13 cellular contexts compared by ENCODE assay signal in genomic region chr17:80882926-80883685, GRCh38.
A peak's percentile ranks its signal among the peaks of the same experiment; 100 is the strongest.
DNase-seq lines count a peak whose midpoint lies in the region; ATAC-seq and TF ChIP-seq lines count a peak whose summit lies in the region.
"Had no signal": no experiment of that assay in that cellular context is flagged by ENCODE, and none has a peak within 500 bp of the region (broad histone marks: within the 10 kb centered on the region; RNA-seq: fewer than 3 reads in every experiment).

No MANE protein-coding gene starts in this region.

- peak overlapping the region; percentile 2 for H3K27ac Mint-ChIP-seq in activated CD4-positive, alpha-beta memory T cell treated with anti-CD3 and anti-CD28 coated beads, Interleukin-2, amount 10 ng/mL, durations not matched to agents 7 days and 5 days
- H3K27ac Mint-ChIP-seq in activated CD4-positive, alpha-beta memory T cell treated with anti-CD3 and anti-CD28 coated beads for 36 hours: no peak overlapping the region
- peak overlapping the region; percentile 77 for H3K27ac Mint-ChIP-seq in activated T-helper 17 cell treated with anti-CD3 and anti-CD28 coated beads, Interleukin-2, amount 50 U/mL, for 72 hours

- peaks cover 37% of the 10 kb centered on the region for H3K4me1 Mint-ChIP-seq in activated CD4-positive, alpha-beta memory T cell treated with anti-CD3 and anti-CD28 coated beads, Interleukin-2, amount 10 ng/mL, durations not matched to agents 7 days and 5 days
- peaks cover 21% of the 10 kb centered on the region for H3K4me1 Mint-ChIP-seq in activated CD4-positive, alpha-beta memory T cell treated with anti-CD3 and anti-CD28 coated beads for 36 hours (ENCODE audit: low read depth)
- peaks cover 18% of the 10 kb centered on the region for H3K4me1 Mint-ChIP-seq in activated T-helper 17 cell treated with anti-CD3 and anti-CD28 coated beads, Interleukin-2, amount 50 U/mL, for 72 hours

- no peak for TF ChIP-seq CTCF in BE2C (IDR thresholded peaks at IDR 0.05; ENCODE audit: low read depth, low read length)
- TF ChIP-seq CTCF in mucosa of descending colon (IDR thresholded peaks at IDR 0.05): no peak

- DNase-seq in activated CD4-positive, alpha-beta memory T cell treated with anti-CD3 and anti-CD28 coated beads, Interleukin-2, amount 10 ng/mL, durations not matched to agents 7 days and 5 days: no peak
- no peak for DNase-seq in activated CD4-positive, alpha-beta memory T cell treated with anti-CD3 and anti-CD28 coated beads for 36 hours
- peak; percentile 4 for DNase-seq in BE2C
- peak in 2 of 3 donors; percentile 9 to 31 for DNase-seq in mucosa of descending colon
- no peak for DNase-seq in NCI-H2171 (lab: John Stamatoyannopoulos, UW)
- no peak for DNase-seq in GM19238 (ENCODE audit: insufficient read length, low spot score)
- DNase-seq: Caco-2, NCI-H2107, NCI-H345, NCI-H69, PC-3 had no signal

- H3K4me1 ChIP-seq in BE2C (no peaks in the 10 kb centered on the region), mucosa of descending colon (ENCODE audit: low read depth) (no peaks in the 10 kb centered on the region)
- H3K4me1 ChIP-seq: Caco-2 had no signal

- peaks cover 22% of the 10 kb centered on the region for H3K36me3 ChIP-seq in BE2C
- no peaks in the 10 kb centered on the region for H3K36me3 ChIP-seq in mucosa of descending colon (ENCODE audit: low read depth)

- H3K4me3 ChIP-seq in BE2C (ENCODE audit: low read depth, low read length) (no peak overlapping the region), mucosa of descending colon (no peak overlapping the region)

- intact Hi-C loops in activated CD4-positive, alpha-beta memory T cell treated with anti-CD3 and anti-CD28 coated beads for 36 hours (cut with micrococcal nuclease): no loop called here
- intact Hi-C loops in mucosa of descending colon (cut with DNase I, micrococcal nuclease): no loop called here

- H3K36me3 Mint-ChIP-seq in activated CD4-positive, alpha-beta memory T cell treated with anti-CD3 and anti-CD28 coated beads, Interleukin-2, amount 10 ng/mL, durations not matched to agents 7 days and 5 days (ENCODE audit: low read depth): peaks cover 66% of the 10 kb centered on the region
- H3K36me3 Mint-ChIP-seq in activated CD4-positive, alpha-beta memory T cell treated with anti-CD3 and anti-CD28 coated beads for 36 hours: peaks cover 46% of the 10 kb centered on the region
- peaks cover 73% of the 10 kb centered on the region for H3K36me3 Mint-ChIP-seq in activated T-helper 17 cell treated with anti-CD3 and anti-CD28 coated beads, Interleukin-2, amount 50 U/mL, for 72 hours (ENCODE audit: low read depth)

- H3K27me3 Mint-ChIP-seq in activated CD4-positive, alpha-beta memory T cell treated with anti-CD3 and anti-CD28 coated beads, Interleukin-2, amount 10 ng/mL, durations not matched to agents 7 days and 5 days: no peaks in the 10 kb centered on the region
- H3K27me3 Mint-ChIP-seq in activated CD4-positive, alpha-beta memory T cell treated with anti-CD3 and anti-CD28 coated beads for 36 hours: no peaks in the 10 kb centered on the region
- no peaks in the 10 kb centered on the region for H3K27me3 Mint-ChIP-seq in activated T-helper 17 cell treated with anti-CD3 and anti-CD28 coated beads, Interleukin-2, amount 50 U/mL, for 72 hours

- no peaks in the 10 kb centered on the region for H3K27me3 ChIP-seq in BE2C

- no peak overlapping the region for H3K4me3 Mint-ChIP-seq in activated CD4-positive, alpha-beta memory T cell treated with anti-CD3 and anti-CD28 coated beads, Interleukin-2, amount 10 ng/mL, durations not matched to agents 7 days and 5 days
- H3K4me3 Mint-ChIP-seq in activated CD4-positive, alpha-beta memory T cell treated with anti-CD3 and anti-CD28 coated beads for 36 hours: no peak overlapping the region
- H3K4me3 Mint-ChIP-seq in activated T-helper 17 cell treated with anti-CD3 and anti-CD28 coated beads, Interleukin-2, amount 50 U/mL, for 72 hours: peak overlapping the region; percentile 66

- no peak for ATAC-seq in activated T-helper 17 cell treated with anti-CD3 and anti-CD28 coated beads, Interleukin-2, amount 50 U/mL, for 72 hours (replicated peaks)
- ATAC-seq in mucosa of descending colon: no peak
- no peak for ATAC-seq in GM19467 (IDR thresholded peaks at IDR 0.05; ENCODE audit: unreplicated experiment)
- ATAC-seq: PC-3 had no signal

- no peaks in the 10 kb centered on the region for H3K9me3 Mint-ChIP-seq in activated CD4-positive, alpha-beta memory T cell treated with anti-CD3 and anti-CD28 coated beads, Interleukin-2, amount 10 ng/mL, durations not matched to agents 7 days and 5 days
- no peaks in the 10 kb centered on the region for H3K9me3 Mint-ChIP-seq in activated CD4-positive, alpha-beta memory T cell treated with anti-CD3 and anti-CD28 coated beads for 36 hours
- H3K9me3 Mint-ChIP-seq in activated T-helper 17 cell treated with anti-CD3 and anti-CD28 coated beads, Interleukin-2, amount 50 U/mL, for 72 hours: no peaks in the 10 kb centered on the region

- POLR2A ChIA-PET in activated CD4-positive, alpha-beta memory T cell treated with anti-CD3 and anti-CD28 coated beads, Interleukin-2, amount 10 ng/mL, durations not matched to agents 7 days and 5 days (lab: Charles Lee): interaction anchor here (1.0 kb wide), 1 partner anchor 62 kb away, joined by 3 read pairs; no protein-coding TSS in a partner anchor
- POLR2A ChIA-PET in activated CD4-positive, alpha-beta memory T cell treated with anti-CD3 and anti-CD28 coated beads for 36 hours (lab: Charles Lee): no interaction called here

- CTCF ChIA-PET in activated CD4-positive, alpha-beta memory T cell treated with anti-CD3 and anti-CD28 coated beads, Interleukin-2, amount 10 ng/mL, durations not matched to agents 7 days and 5 days (lab: Charles Lee): interaction anchor here (1.7 kb wide), 1 partner anchor 17 kb away, joined by 3 read pairs; no protein-coding TSS in a partner anchor
- CTCF ChIA-PET in activated CD4-positive, alpha-beta memory T cell treated with anti-CD3 and anti-CD28 coated beads for 36 hours (lab: Charles Lee): interaction anchor here (0.9 kb wide), 1 partner anchor 16 kb away, joined by 3 read pairs; no protein-coding TSS in a partner anchor

- no peaks in the 10 kb centered on the region for H3K9me3 ChIP-seq in BE2C
- H3K9me3 ChIP-seq in mucosa of descending colon: no peaks in the 10 kb centered on the region
- H3K9me3 ChIP-seq: Caco-2 had no signal

Comparison
In these comparisons a context has a peak if more than half of its experiments do, and no peak if none do; other contexts are left out.
1. DNase-seq: peak in BE2C (single experiment) and mucosa of descending colon (2 of 3); none in activated CD4-positive, alpha-beta memory T cell treated with anti-CD3 and anti-CD28 coated beads, Interleukin-2, amount 10 ng/mL, durations not matched to agents 7 days and 5 days (single experiment), activated CD4-positive, alpha-beta memory T cell treated with anti-CD3 and anti-CD28 coated beads for 36 hours (single experiment), NCI-H2171 (single experiment) and GM19238 (single experiment).